ENCODE assay signal across 8 cellular contexts in genomic region chr10:116742367-116743265, GRCh38. TPM values are rescaled to one million over a fixed set of nuclear protein-coding genes. Genes with fewer than 3 reads are reported as not detected.
DNase-seq lines count a peak whose midpoint lies in the region; ATAC-seq and TF ChIP-seq lines count a peak whose summit lies in the region.

Gene HSPA12A, minus strand, starts transcription at chr10:116742566. Its CDS starts 97 bp downstream, at chr10:116742469.

- TF ChIP-seq POLR2A in esophagus muscularis mucosa (IDR thresholded peaks at IDR 0.05; ENCODE audit: low read depth): peak; percentile 56

- intact Hi-C loops in esophagus muscularis mucosa (cut with DNase I) (loop anchor here (5.0 kb wide), 1 partner anchor 45 kb away; no protein-coding TSS in a partner anchor), mucosa of descending colon (cut with DNase I, micrococcal nuclease) (no loop called here)

- no peaks in the 10 kb centered on the region for H3K36me3 ChIP-seq in esophagus muscularis mucosa
- no peaks in the 10 kb centered on the region for H3K36me3 ChIP-seq in mucosa of descending colon (ENCODE audit: low read depth)

- WGBS in esophagus muscularis mucosa: 0% methylated on average over 1 of the region's 114 CpGs

- no peaks in the 10 kb centered on the region for H3K4me1 Mint-ChIP-seq in stimulated activated memory B cell treated with anti-CD40 and anti-IgM and Interleukin-4, amounts not matched to agents 10 μg/mL and 1 μg/mL and 100 μg/mL, for 72 hours

- TF ChIP-seq CTCF in esophagus muscularis mucosa (IDR thresholded peaks at IDR 0.05) (peak in 1 of 3 experiments; percentile 0), mucosa of descending colon (IDR thresholded peaks at IDR 0.05) (no peak)

- H3K4me1 ChIP-seq in esophagus muscularis mucosa (peaks cover 5 to 46% (median 34%) of the 10 kb centered on the region in 4 donors), mucosa of descending colon (ENCODE audit: low read depth) (peaks cover 9% of the 10 kb centered on the region)

- peaks cover 0 to 6% (median 0%) of the 10 kb centered on the region in 4 donors for H3K27me3 ChIP-seq in esophagus muscularis mucosa

- DNase-seq in activated CD4-positive, CD25-positive, alpha-beta regulatory T cell (lab: John Stamatoyannopoulos, UW): no peak
- DNase-seq in NCI-H446 treated with DMSO at 0.1 percent for 48 hours (lab: John Stamatoyannopoulos, UW) (peak; percentile 31), esophagus muscularis mucosa (ENCODE audit: extremely low spot score) (peak; percentile 94), mucosa of descending colon (peak; percentile 74 to 90 (median 82))
- DNase-seq in activated T-cell treated with anti-CD3 and anti-CD28 coated beads, Interleukin-2, amount 50 U/mL, for 1 hour: peak; percentile 65

- peak; percentile 74 to 79 for ATAC-seq in activated CD4-positive, CD25-positive, alpha-beta regulatory T cell treated with anti-CD3 and anti-CD28 coated beads, Interleukin-2, amount 50 U/mL, for 24 hours
- ATAC-seq in HG02852 (IDR thresholded peaks at IDR 0.05; ENCODE audit: unreplicated experiment) (peak; percentile 95), mucosa of descending colon (peak; percentile 96)
- peak; percentile 82 for ATAC-seq in stimulated activated memory B cell treated with anti-CD40 and anti-IgM and Interleukin-4, amounts not matched to agents 10 μg/mL and 1 μg/mL and 100 μg/mL, for 72 hours

- no peaks in the 10 kb centered on the region for H3K9me3 Mint-ChIP-seq in stimulated activated memory B cell treated with anti-CD40 and anti-IgM and Interleukin-4, amounts not matched to agents 10 μg/mL and 1 μg/mL and 100 μg/mL, for 72 hours

- no peaks in the 10 kb centered on the region for H3K36me3 Mint-ChIP-seq in stimulated activated memory B cell treated with anti-CD40 and anti-IgM and Interleukin-4, amounts not matched to agents 10 μg/mL and 1 μg/mL and 100 μg/mL, for 72 hours

- H3K27ac Mint-ChIP-seq in stimulated activated memory B cell treated with anti-CD40 and anti-IgM and Interleukin-4, amounts not matched to agents 10 μg/mL and 1 μg/mL and 100 μg/mL, for 72 hours: no peak within 1 kb of the TSS

- H3K9me3 ChIP-seq in esophagus muscularis mucosa (no peaks in the 10 kb centered on the region), mucosa of descending colon (no peaks in the 10 kb centered on the region)

- peaks cover 63% of the 10 kb centered on the region for H3K27me3 Mint-ChIP-seq in stimulated activated memory B cell treated with anti-CD40 and anti-IgM and Interleukin-4, amounts not matched to agents 10 μg/mL and 1 μg/mL and 100 μg/mL, for 72 hours

- TF ChIP-seq EP300 in esophagus muscularis mucosa (IDR thresholded peaks at IDR 0.05): no peak

- H3K4me3 ChIP-seq in esophagus muscularis mucosa (peak within 1 kb of the TSS; percentile 93 to 98 (median 96)), mucosa of descending colon (peak within 1 kb of the TSS; percentile 32)

- H3K27ac ChIP-seq in esophagus muscularis mucosa (replicated peaks in 1 of 4): peak within 1 kb of the TSS; percentile 96 to 99 (median 98)

- H3K4me3 Mint-ChIP-seq in stimulated activated memory B cell treated with anti-CD40 and anti-IgM and Interleukin-4, amounts not matched to agents 10 μg/mL and 1 μg/mL and 100 μg/mL, for 72 hours: peak within 1 kb of the TSS; percentile 59

RNA-seq across cellular contexts. Expression of gene HSPA12A, which starts in this region (rescaled TPM):
- total RNA-seq in esophagus muscularis mucosa (10 to 100 TPM; 16.4 to 24.5 (median 22.2) TPM), mucosa of descending colon (10 to 100 TPM in 1 of 3 donors, 1 to 10 TPM in 2; 7.7 to 20.6 (median 8.8) TPM)

Comparison
In these comparisons a context has a peak if more than half of its experiments do, and no peak if none do; other contexts are left out.
1. DNase-seq: peak in NCI-H446 treated with DMSO at 0.1 percent for 48 hours (single experiment), activated T-cell treated with anti-CD3 and anti-CD28 coated beads, Interleukin-2, amount 50 U/mL, for 1 hour (single experiment), esophagus muscularis mucosa (single experiment) and mucosa of descending colon (3 of 3); none in activated CD4-positive, CD25-positive, alpha-beta regulatory T cell (0 of 4).
2. Peak in every context shown above with its lines, with median percentiles within 50 percentile points of each other: ATAC-seq.